1 cellular context compared by ENCODE assay signal in the genomic region with DNA sequence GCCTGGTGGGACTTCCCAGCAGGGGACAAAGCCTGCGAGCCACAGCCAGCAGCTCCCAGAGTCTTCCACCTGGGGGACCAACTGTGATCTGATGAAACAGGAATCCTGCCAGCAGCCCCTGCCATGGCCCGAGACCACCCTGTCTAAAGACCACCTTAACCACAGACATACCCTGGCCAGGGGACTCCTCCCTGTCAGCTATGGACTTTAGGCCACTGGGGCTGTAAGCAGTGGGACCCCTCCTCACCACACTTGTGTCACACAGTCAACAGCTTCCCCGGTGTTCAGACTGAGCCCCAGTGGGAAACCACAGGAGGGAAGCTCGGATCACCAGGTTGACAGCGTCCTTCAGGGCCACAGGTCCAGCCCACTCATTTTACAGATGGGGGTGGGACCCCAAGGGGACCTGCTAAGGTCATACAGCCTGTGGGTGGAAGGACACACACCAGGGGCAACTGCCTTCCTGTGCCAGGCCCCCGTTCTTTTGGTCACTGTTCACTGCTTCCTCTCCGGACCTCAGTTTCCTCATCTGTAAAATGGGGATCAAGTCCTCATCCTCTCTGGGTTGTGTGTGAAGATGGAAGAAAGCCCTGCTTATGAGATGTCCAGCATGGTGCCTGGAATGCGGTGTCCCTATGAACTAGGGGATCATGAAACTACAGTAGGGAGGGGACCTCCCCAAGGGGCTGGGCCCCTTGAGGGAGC.
A peak's percentile ranks its signal among the peaks of the same experiment; 100 is the strongest.
TF ChIP-seq lines count a peak whose summit lies in the region.

No MANE protein-coding gene starts in this region.

TF ChIP-seq in K562, 482 proteins besides CTCF, POLR2A, EP300 and RAD21 (continued from another document and continues in another):
- TF ChIP-seq, protein P1, sequence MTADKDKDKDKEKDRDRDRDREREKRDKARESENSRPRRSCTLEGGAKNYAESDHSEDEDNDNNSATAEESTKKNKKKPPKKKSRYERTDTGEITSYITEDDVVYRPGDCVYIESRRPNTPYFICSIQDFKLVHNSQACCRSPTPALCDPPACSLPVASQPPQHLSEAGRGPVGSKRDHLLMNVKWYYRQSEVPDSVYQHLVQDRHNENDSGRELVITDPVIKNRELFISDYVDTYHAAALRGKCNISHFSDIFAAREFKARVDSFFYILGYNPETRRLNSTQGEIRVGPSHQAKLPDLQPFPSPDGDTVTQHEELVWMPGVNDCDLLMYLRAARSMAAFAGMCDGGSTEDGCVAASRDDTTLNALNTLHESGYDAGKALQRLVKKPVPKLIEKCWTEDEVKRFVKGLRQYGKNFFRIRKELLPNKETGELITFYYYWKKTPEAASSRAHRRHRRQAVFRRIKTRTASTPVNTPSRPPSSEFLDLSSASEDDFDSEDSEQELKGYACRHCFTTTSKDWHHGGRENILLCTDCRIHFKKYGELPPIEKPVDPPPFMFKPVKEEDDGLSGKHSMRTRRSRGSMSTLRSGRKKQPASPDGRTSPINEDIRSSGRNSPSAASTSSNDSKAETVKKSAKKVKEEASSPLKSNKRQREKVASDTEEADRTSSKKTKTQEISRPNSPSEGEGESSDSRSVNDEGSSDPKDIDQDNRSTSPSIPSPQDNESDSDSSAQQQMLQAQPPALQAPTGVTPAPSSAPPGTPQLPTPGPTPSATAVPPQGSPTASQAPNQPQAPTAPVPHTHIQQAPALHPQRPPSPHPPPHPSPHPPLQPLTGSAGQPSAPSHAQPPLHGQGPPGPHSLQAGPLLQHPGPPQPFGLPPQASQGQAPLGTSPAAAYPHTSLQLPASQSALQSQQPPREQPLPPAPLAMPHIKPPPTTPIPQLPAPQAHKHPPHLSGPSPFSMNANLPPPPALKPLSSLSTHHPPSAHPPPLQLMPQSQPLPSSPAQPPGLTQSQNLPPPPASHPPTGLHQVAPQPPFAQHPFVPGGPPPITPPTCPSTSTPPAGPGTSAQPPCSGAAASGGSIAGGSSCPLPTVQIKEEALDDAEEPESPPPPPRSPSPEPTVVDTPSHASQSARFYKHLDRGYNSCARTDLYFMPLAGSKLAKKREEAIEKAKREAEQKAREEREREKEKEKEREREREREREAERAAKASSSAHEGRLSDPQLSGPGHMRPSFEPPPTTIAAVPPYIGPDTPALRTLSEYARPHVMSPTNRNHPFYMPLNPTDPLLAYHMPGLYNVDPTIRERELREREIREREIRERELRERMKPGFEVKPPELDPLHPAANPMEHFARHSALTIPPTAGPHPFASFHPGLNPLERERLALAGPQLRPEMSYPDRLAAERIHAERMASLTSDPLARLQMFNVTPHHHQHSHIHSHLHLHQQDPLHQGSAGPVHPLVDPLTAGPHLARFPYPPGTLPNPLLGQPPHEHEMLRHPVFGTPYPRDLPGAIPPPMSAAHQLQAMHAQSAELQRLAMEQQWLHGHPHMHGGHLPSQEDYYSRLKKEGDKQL (CRISPR knock-in tag; IDR thresholded peaks at IDR 0.05; ENCODE audit: borderline replicate concordance) = no peak
- no peak for TF ChIP-seq BCLAF1 (IDR thresholded peaks at IDR 0.05; ENCODE audit: borderline replicate concordance in 1 of 2, control insufficient read depth in 1 of 2, low read depth in 2 of 2, low read length in 1 of 2)
- peak; percentile 25 for TF ChIP-seq ZNF280A (IDR thresholded peaks at IDR 0.05; ENCODE audit: low read depth, partially characterized antibody)
- TF ChIP-seq CEBPB (tag; IDR thresholded peaks at IDR 0.05) = no peak
- no peak; the same call in 1 of the 2 replicates for TF ChIP-seq GABPB1 (CRISPR knock-in tag; IDR thresholded peaks at IDR 0.05)
- TF ChIP-seq HDGF (IDR thresholded peaks at IDR 0.05) = peak; percentile 87
- TF ChIP-seq NKRF (IDR thresholded peaks at IDR 0.05; ENCODE audit: borderline replicate concordance) = peak; percentile 49; the same call in 1 of the 2 replicates
- no peak for TF ChIP-seq SREBF2 (CRISPR knock-in tag; IDR thresholded peaks at IDR 0.05)
- no peak for TF ChIP-seq ZKSCAN1 (IDR thresholded peaks at IDR 0.05; ENCODE audit: low read depth, low read length)
- 0 out of 2 replicates have a peak, but pooled peaks have one; percentile 35 for TF ChIP-seq NCOA1 (IDR thresholded peaks at IDR 0.05; ENCODE audit: low read depth)
- no peak for TF ChIP-seq ATF1 (CRISPR knock-in tag; IDR thresholded peaks at IDR 0.05)
- TF ChIP-seq ATF1 (tag; IDR thresholded peaks at IDR 0.05) = no peak
- TF ChIP-seq, protein P2, sequence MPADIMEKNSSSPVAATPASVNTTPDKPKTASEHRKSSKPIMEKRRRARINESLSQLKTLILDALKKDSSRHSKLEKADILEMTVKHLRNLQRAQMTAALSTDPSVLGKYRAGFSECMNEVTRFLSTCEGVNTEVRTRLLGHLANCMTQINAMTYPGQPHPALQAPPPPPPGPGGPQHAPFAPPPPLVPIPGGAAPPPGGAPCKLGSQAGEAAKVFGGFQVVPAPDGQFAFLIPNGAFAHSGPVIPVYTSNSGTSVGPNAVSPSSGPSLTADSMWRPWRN (IDR thresholded peaks at IDR 0.05; ENCODE audit: low read depth) = no peak
- no peak for TF ChIP-seq ZNF398 (CRISPR knock-in tag; IDR thresholded peaks at IDR 0.05)
- TF ChIP-seq GATAD2A (IDR thresholded peaks at IDR 0.05) = no peak
- no peak for TF ChIP-seq ZNF41 (CRISPR knock-in tag; conservative IDR thresholded peaks at IDR 0.05)
- peak; percentile 12; the same call in 1 of the 2 replicates for TF ChIP-seq DPF2 (IDR thresholded peaks at IDR 0.05)
- TF ChIP-seq ZNF23 (CRISPR knock-in tag; IDR thresholded peaks at IDR 0.05) = no peak
- no peak for TF ChIP-seq ZBTB8A (IDR thresholded peaks at IDR 0.05; ENCODE audit: partially characterized antibody)
- TF ChIP-seq, protein P3, sequence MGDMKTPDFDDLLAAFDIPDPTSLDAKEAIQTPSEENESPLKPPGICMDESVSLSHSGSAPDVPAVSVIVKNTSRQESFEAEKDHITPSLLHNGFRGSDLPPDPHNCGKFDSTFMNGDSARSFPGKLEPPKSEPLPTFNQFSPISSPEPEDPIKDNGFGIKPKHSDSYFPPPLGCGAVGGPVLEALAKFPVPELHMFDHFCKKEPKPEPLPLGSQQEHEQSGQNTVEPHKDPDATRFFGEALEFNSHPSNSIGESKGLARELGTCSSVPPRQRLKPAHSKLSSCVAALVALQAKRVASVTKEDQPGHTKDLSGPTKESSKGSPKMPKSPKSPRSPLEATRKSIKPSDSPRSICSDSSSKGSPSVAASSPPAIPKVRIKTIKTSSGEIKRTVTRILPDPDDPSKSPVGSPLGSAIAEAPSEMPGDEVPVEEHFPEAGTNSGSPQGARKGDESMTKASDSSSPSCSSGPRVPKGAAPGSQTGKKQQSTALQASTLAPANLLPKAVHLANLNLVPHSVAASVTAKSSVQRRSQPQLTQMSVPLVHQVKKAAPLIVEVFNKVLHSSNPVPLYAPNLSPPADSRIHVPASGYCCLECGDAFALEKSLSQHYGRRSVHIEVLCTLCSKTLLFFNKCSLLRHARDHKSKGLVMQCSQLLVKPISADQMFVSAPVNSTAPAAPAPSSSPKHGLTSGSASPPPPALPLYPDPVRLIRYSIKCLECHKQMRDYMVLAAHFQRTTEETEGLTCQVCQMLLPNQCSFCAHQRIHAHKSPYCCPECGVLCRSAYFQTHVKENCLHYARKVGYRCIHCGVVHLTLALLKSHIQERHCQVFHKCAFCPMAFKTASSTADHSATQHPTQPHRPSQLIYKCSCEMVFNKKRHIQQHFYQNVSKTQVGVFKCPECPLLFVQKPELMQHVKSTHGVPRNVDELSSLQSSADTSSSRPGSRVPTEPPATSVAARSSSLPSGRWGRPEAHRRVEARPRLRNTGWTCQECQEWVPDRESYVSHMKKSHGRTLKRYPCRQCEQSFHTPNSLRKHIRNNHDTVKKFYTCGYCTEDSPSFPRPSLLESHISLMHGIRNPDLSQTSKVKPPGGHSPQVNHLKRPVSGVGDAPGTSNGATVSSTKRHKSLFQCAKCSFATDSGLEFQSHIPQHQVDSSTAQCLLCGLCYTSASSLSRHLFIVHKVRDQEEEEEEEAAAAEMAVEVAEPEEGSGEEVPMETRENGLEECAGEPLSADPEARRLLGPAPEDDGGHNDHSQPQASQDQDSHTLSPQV (IDR thresholded peaks at IDR 0.05) = no peak; the same call in 1 of the 2 replicates
- TF ChIP-seq HLTF (IDR thresholded peaks at IDR 0.05) = 0 out of 2 replicates have a peak, but pooled peaks have one; percentile 19
- TF ChIP-seq HCFC1 (IDR thresholded peaks at IDR 0.05; ENCODE audit: low read depth, low read length) = no peak
- no peak for TF ChIP-seq UBTF (IDR thresholded peaks at IDR 0.05; ENCODE audit: borderline replicate concordance in 1 of 2, low read depth in 2 of 2, low read length in 2 of 2)
- TF ChIP-seq NR0B1 (IDR thresholded peaks at IDR 0.05; ENCODE audit: partially characterized antibody) = no peak
- no peak for TF ChIP-seq NUFIP1 (IDR thresholded peaks at IDR 0.05; ENCODE audit: partially characterized antibody)
- TF ChIP-seq ZNF316 (IDR thresholded peaks at IDR 0.05) = no peak
- TF ChIP-seq ADNP (tag; IDR thresholded peaks at IDR 0.05) = peak; percentile 99
- TF ChIP-seq PML (IDR thresholded peaks at IDR 0.05; ENCODE audit: low read length) = no peak
- no peak for TF ChIP-seq ZNF354B (CRISPR knock-in tag; IDR thresholded peaks at IDR 0.05)
